ENCODE assay signal across 20 cellular contexts in genomic region chr7:140723574-140723973, GRCh38.
"Had no signal": no experiment of that assay in that cellular context is flagged by ENCODE, and none has a peak within 500 bp of the region (broad histone marks: within the 10 kb centered on the region; RNA-seq: fewer than 3 reads in every experiment).

No MANE protein-coding gene starts in this region.

- H3K4me1 Mint-ChIP-seq: neural progenitor cell had no signal

- H3K9me3 Mint-ChIP-seq: activated T-helper 2 cell treated with anti-CD3 and anti-CD28 coated beads, Interferon-gamma antibody, Interleukin-2, Interleukin-4, amounts not matched to agents 10 μg/mL and 5 μg/mL and 100 μg/mL, durations not matched to agents 14 hours and 24 hours and 36 hours; memory B cell; neural progenitor cell; stimulated activated memory B cell treated with anti-CD40 and anti-IgM and Interleukin-4, amounts not matched to agents 10 μg/mL and 1 μg/mL and 100 μg/mL, for 72 hours; T-helper 2 cell treated with Interferon-gamma antibody and Interleukin-4, amounts not matched to agents 5 μg/mL and 100 μg/mL, for 36 hours had no signal

- DNase-seq: activated CD4-positive, CD25-positive, alpha-beta regulatory T cell treated with anti-CD3 and anti-CD28 coated beads, Interleukin-2, amount 50 U/mL, for 72 hours; adrenal gland; brain microvascular endothelial cell; caudate nucleus; effector memory CD4-positive, alpha-beta T cell; foreskin keratinocyte; left colon; posterior cingulate gyrus; right lobe of liver; SK-N-SH; testis; upper lobe of left lung; WERI-Rb-1 had no signal

- H3K27me3 Mint-ChIP-seq: memory B cell; stimulated activated memory B cell treated with anti-CD40 and anti-IgM and Interleukin-4, amounts not matched to agents 10 μg/mL and 1 μg/mL and 100 μg/mL, for 72 hours had no signal

- H3K27me3 ChIP-seq: adrenal gland, ascending aorta, brain microvascular endothelial cell, foreskin keratinocyte, neural progenitor cell, right lobe of liver, testis, upper lobe of left lung had no signal

- H3K4me1 ChIP-seq: adrenal gland, ascending aorta, testis had no signal

- H3K27ac ChIP-seq: adrenal gland, ascending aorta, brain microvascular endothelial cell, foreskin keratinocyte, neural progenitor cell, right lobe of liver, skin epidermis, testis, upper lobe of left lung, WERI-Rb-1 had no signal

- H3K36me3 ChIP-seq: adrenal gland, brain microvascular endothelial cell, neural progenitor cell, right lobe of liver, WERI-Rb-1 had no signal

- H3K4me3 Mint-ChIP-seq: memory B cell; neural progenitor cell; stimulated activated memory B cell treated with anti-CD40 and anti-IgM and Interleukin-4, amounts not matched to agents 10 μg/mL and 1 μg/mL and 100 μg/mL, for 72 hours; T-helper 2 cell treated with Interferon-gamma antibody and Interleukin-4, amounts not matched to agents 5 μg/mL and 100 μg/mL, for 36 hours had no signal

- H3K27ac Mint-ChIP-seq: activated T-helper 2 cell treated with anti-CD3 and anti-CD28 coated beads, Interferon-gamma antibody, Interleukin-2, Interleukin-4, amounts not matched to agents 10 μg/mL and 5 μg/mL and 100 μg/mL, durations not matched to agents 14 hours and 24 hours and 36 hours; memory B cell; neural progenitor cell; stimulated activated memory B cell treated with anti-CD40 and anti-IgM and Interleukin-4, amounts not matched to agents 10 μg/mL and 1 μg/mL and 100 μg/mL, for 72 hours; T-helper 2 cell treated with Interferon-gamma antibody and Interleukin-4, amounts not matched to agents 5 μg/mL and 100 μg/mL, for 36 hours had no signal

- H3K9me3 ChIP-seq: adrenal gland, ascending aorta, right lobe of liver, SK-N-SH, testis, upper lobe of left lung had no signal

- ATAC-seq: foreskin keratinocyte; left colon; right lobe of liver; stimulated activated memory B cell treated with anti-CD40 and anti-IgM and Interleukin-4, amounts not matched to agents 10 μg/mL and 1 μg/mL and 100 μg/mL, for 72 hours had no signal

- H3K4me3 ChIP-seq: adrenal gland, ascending aorta, neural progenitor cell, right lobe of liver, skin epidermis, testis, upper lobe of left lung had no signal
